In the genomic region with DNA sequence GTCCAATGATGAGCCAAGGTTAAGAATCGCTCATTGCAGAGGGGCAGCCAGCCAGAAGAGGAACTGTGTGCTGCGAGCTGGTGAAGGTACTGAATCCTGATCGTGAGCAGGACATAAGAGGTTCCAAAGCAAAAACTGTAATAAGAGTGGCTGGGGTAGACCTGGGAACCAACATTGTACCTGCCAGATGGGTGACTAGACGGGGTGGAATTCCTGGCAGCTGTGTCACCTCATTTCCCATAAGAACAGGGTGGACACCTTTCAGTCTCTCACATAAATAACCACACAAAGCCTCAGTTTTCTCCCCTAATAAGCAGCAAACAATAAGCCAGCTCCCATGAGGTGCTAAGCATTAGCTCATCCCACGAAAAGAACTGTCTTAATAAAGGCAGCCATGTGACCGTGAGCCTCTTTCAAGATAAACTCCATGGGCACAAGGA, we compare ENCODE assay signal across 2 cellular contexts.
TF ChIP-seq lines count a peak whose summit lies in the region.

No MANE protein-coding gene starts in this region.

TF ChIP-seq in IMR-90, 13 proteins besides CTCF, POLR2A, EP300 and RAD21:
- TF ChIP-seq, protein P1, sequence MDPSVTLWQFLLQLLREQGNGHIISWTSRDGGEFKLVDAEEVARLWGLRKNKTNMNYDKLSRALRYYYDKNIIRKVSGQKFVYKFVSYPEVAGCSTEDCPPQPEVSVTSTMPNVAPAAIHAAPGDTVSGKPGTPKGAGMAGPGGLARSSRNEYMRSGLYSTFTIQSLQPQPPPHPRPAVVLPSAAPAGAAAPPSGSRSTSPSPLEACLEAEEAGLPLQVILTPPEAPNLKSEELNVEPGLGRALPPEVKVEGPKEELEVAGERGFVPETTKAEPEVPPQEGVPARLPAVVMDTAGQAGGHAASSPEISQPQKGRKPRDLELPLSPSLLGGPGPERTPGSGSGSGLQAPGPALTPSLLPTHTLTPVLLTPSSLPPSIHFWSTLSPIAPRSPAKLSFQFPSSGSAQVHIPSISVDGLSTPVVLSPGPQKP (IDR thresholded peaks at IDR 0.05; ENCODE audit: borderline replicate concordance, low read depth, low read length): no peak
- TF ChIP-seq CEBPB (IDR thresholded peaks at IDR 0.05; ENCODE audit: low read depth, low read length) (no peak), RCOR1 (IDR thresholded peaks at IDR 0.05; ENCODE audit: insufficient replicate concordance, low read length) (no peak), CHD1 (IDR thresholded peaks at IDR 0.05; ENCODE audit: low read depth, low read length) (no peak), MAFK (IDR thresholded peaks at IDR 0.05; ENCODE audit: low read depth, low read length) (no peak), BHLHE40 (IDR thresholded peaks at IDR 0.05; ENCODE audit: low read depth, low read length) (no peak), FOS (IDR thresholded peaks at IDR 0.05; ENCODE audit: low read depth, low read length) (no peak), SMC3 (IDR thresholded peaks at IDR 0.05; ENCODE audit: low read depth, low read length) (no peak), MXI1 (IDR thresholded peaks at IDR 0.05; ENCODE audit: borderline replicate concordance, low read depth, low read length) (no peak)

TF ChIP-seq in GM12878, 131 proteins besides CTCF, POLR2A, EP300 and RAD21:
- TF ChIP-seq SPI1 (IDR thresholded peaks at IDR 0.05; ENCODE audit: borderline replicate concordance, insufficient read depth, low read depth, low read length): peak; percentile 26; the same call in 1 of the 2 replicates
- no peak for TF ChIP-seq NFXL1 (IDR thresholded peaks at IDR 0.05; ENCODE audit: borderline replicate concordance)
- no peak for TF ChIP-seq POLR2AphosphoS5 (IDR thresholded peaks at IDR 0.05; ENCODE audit: low read length)
- no peak for TF ChIP-seq KDM1A (IDR thresholded peaks at IDR 0.05; ENCODE audit: borderline replicate concordance)
- TF ChIP-seq SMC3 (IDR thresholded peaks at IDR 0.05; ENCODE audit: borderline replicate concordance, low read length): no peak
- TF ChIP-seq NR2F1 (conservative IDR thresholded peaks at IDR 0.05): no peak
